ENCODE assay signal across 1 cellular context in genomic region chr10:121930729-121931085, GRCh38.
A peak's percentile ranks its signal among the peaks of the same experiment; 100 is the strongest.
TF ChIP-seq lines count a peak whose summit lies in the region.

No MANE protein-coding gene starts in this region.

TF ChIP-seq in HepG2, 621 proteins besides CTCF, POLR2A, EP300 and RAD21 (continues in another document):
- TF ChIP-seq SAFB2 (CRISPR knock-in tag; IDR thresholded peaks at IDR 0.05; ENCODE audit: borderline replicate concordance, low read depth) (no peak), STAT6 (CRISPR knock-in tag; IDR thresholded peaks at IDR 0.05; ENCODE audit: borderline replicate concordance) (no peak), RELA (CRISPR knock-in tag; IDR thresholded peaks at IDR 0.05) (no peak), ZNF773 (CRISPR knock-in tag; IDR thresholded peaks at IDR 0.05; ENCODE audit: borderline replicate concordance) (no peak), ZNF3 (CRISPR knock-in tag; IDR thresholded peaks at IDR 0.05) (no peak), PBX2 (CRISPR knock-in tag; IDR thresholded peaks at IDR 0.05) (no peak), ZNF460 (CRISPR knock-in tag; IDR thresholded peaks at IDR 0.05; ENCODE audit: borderline replicate concordance) (no peak), ZNF430 (CRISPR knock-in tag; IDR thresholded peaks at IDR 0.05) (no peak), SOX13 (IDR thresholded peaks at IDR 0.05) (0 out of 2 replicates have a peak, but pooled peaks have one; percentile 2), SOX13 (CRISPR knock-in tag; conservative IDR thresholded peaks at IDR 0.05 in 1 of 2, IDR thresholded peaks at IDR 0.05 in 1 of 2) (no peak; a peak in 2 of 4 replicates), HIC2 (CRISPR knock-in tag; IDR thresholded peaks at IDR 0.05; ENCODE audit: low read depth) (no peak), NPAS2 (CRISPR knock-in tag; IDR thresholded peaks at IDR 0.05; ENCODE audit: borderline replicate concordance) (no peak), ZSCAN30 (CRISPR knock-in tag; IDR thresholded peaks at IDR 0.05) (no peak), MLXIP (CRISPR knock-in tag; IDR thresholded peaks at IDR 0.05; ENCODE audit: borderline replicate concordance) (no peak), PAXIP1 (CRISPR knock-in tag; conservative IDR thresholded peaks at IDR 0.05) (peak; percentile 62), EED (CRISPR knock-in tag; IDR thresholded peaks at IDR 0.05) (no peak), ZNF605 (CRISPR knock-in tag; IDR thresholded peaks at IDR 0.05) (0 out of 2 replicates have a peak, but pooled peaks have one; percentile 37), THAP9 (CRISPR knock-in tag; IDR thresholded peaks at IDR 0.05; ENCODE audit: borderline replicate concordance) (no peak), TFDP1 (CRISPR knock-in tag; IDR thresholded peaks at IDR 0.05; ENCODE audit: borderline replicate concordance) (0 out of 2 replicates have a peak, but pooled peaks have one; percentile 2), ZNF816 (CRISPR knock-in tag; IDR thresholded peaks at IDR 0.05; ENCODE audit: borderline replicate concordance) (no peak), ZHX1 (CRISPR knock-in tag; IDR thresholded peaks at IDR 0.05; ENCODE audit: low read depth) (no peak), ZSCAN22 (CRISPR knock-in tag; IDR thresholded peaks at IDR 0.05) (no peak), YY1 (IDR thresholded peaks at IDR 0.05; ENCODE audit: insufficient read depth, insufficient replicate concordance, low read depth, low read length) (peak; percentile 12), ARID5B (CRISPR knock-in tag; IDR thresholded peaks at IDR 0.05) (no peak; the same call in 1 of the 2 replicates)
